In the genomic region with DNA sequence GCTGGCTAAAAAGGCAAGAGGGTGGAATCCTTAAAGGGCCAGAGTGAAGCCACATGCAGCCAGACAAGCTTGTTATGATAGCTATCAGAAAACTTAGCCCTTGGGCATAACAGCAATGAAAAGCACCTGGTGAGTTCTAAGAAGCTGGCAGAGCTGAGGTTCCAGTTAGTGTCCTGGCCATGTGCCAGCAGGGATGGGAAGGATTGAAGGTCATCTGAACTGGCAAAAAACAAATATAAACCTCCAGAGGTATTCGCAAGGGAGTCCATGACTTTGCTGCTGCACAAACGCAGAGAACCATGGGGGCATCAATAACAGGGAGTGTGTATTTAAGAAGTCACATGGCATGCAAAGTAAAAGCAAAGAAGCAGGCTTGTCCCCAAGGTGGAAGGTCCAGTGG, we compare ENCODE assay signal across 28 cellular contexts.
"Had no signal": no experiment of that assay in that cellular context is flagged by ENCODE, and none has a peak within 500 bp of the region (broad histone marks: within the 10 kb centered on the region; RNA-seq: fewer than 3 reads in every experiment).

No MANE protein-coding gene starts in this region.

- H3K27me3 Mint-ChIP-seq: activated CD4-positive, alpha-beta memory T cell treated with anti-CD3 and anti-CD28 coated beads for 36 hours; activated CD4-positive, alpha-beta T cell treated with anti-CD3 and anti-CD28 coated beads for 36 hours; activated CD4-positive, alpha-beta T cell treated with anti-CD3 and anti-CD28 coated beads, Interleukin-2, amount 10 ng/mL, durations not matched to agents 24 days and 14 days; activated CD8-positive, alpha-beta memory T cell treated with anti-CD3 and anti-CD28 coated beads, Interleukin-2, amount 10 ng/mL, durations not matched to agents 7 days and 5 days; activated naive CD4-positive, alpha-beta T cell treated with anti-CD3 and anti-CD28 coated beads, Interleukin-2, amount 10 ng/mL, durations not matched to agents 7 days and 5 days; activated naive CD8-positive, alpha-beta T cell treated with anti-CD3 and anti-CD28 coated beads, Interleukin-2, amount 10 ng/mL, durations not matched to agents 7 days and 5 days had no signal

- ATAC-seq: activated CD4-positive, alpha-beta T cell treated with anti-CD3 and anti-CD28 coated beads for 36 hours; activated CD8-positive, alpha-beta memory T cell treated with anti-CD3 and anti-CD28 coated beads, Interleukin-2, amount 10 ng/mL, durations not matched to agents 7 days and 5 days; activated CD8-positive, alpha-beta T cell treated with anti-CD3 and anti-CD28 coated beads, Interleukin-2, amount 10 ng/mL, durations not matched to agents 7 days and 5 days; activated naive CD4-positive, alpha-beta T cell treated with anti-CD3 and anti-CD28 coated beads, Interleukin-2, amount 50 U/mL, for 72 hours; gastroesophageal sphincter; heart right ventricle had no signal

- H3K36me3 Mint-ChIP-seq: activated CD4-positive, alpha-beta memory T cell treated with anti-CD3 and anti-CD28 coated beads for 36 hours; activated CD8-positive, alpha-beta memory T cell treated with anti-CD3 and anti-CD28 coated beads, Interleukin-2, amount 10 ng/mL, durations not matched to agents 7 days and 5 days; activated naive CD4-positive, alpha-beta T cell treated with anti-CD3 and anti-CD28 coated beads, Interleukin-2, amount 10 ng/mL, durations not matched to agents 7 days and 5 days; activated naive CD8-positive, alpha-beta T cell treated with anti-CD3 and anti-CD28 coated beads, Interleukin-2, amount 10 ng/mL, durations not matched to agents 7 days and 5 days; brain had no signal

- H3K4me3 Mint-ChIP-seq: activated CD4-positive, alpha-beta memory T cell treated with anti-CD3 and anti-CD28 coated beads for 36 hours; activated CD4-positive, alpha-beta T cell treated with anti-CD3 and anti-CD28 coated beads for 36 hours; activated CD4-positive, alpha-beta T cell treated with anti-CD3 and anti-CD28 coated beads, Interleukin-2, amount 10 ng/mL, durations not matched to agents 24 days and 14 days; activated CD8-positive, alpha-beta memory T cell treated with anti-CD3 and anti-CD28 coated beads, Interleukin-2, amount 10 ng/mL, durations not matched to agents 7 days and 5 days; activated CD8-positive, alpha-beta T cell treated with anti-CD3 and anti-CD28 coated beads, Interleukin-2, amount 10 ng/mL, durations not matched to agents 7 days and 5 days; activated naive CD4-positive, alpha-beta T cell treated with anti-CD3 and anti-CD28 coated beads, Interleukin-2, amount 10 ng/mL, durations not matched to agents 7 days and 5 days; activated naive CD8-positive, alpha-beta T cell treated with anti-CD3 and anti-CD28 coated beads, Interleukin-2, amount 10 ng/mL, durations not matched to agents 7 days and 5 days; activated T-helper 1 cell treated with anti-CD3 and anti-CD28 coated beads, Interleukin-12 subunit alpha, Interleukin-12 subunit beta, Interleukin-2, Interleukin-4 antibody, amounts not matched to agents 30 ng/mL and 10 ng/mL and 1 ng/mL, durations not matched to agents 14 hours and 24 hours and 36 hours; brain had no signal

- H3K9me3 Mint-ChIP-seq: activated CD4-positive, alpha-beta T cell treated with anti-CD3 and anti-CD28 coated beads, Interleukin-2, amount 10 ng/mL, durations not matched to agents 24 days and 14 days; activated T-helper 1 cell treated with anti-CD3 and anti-CD28 coated beads, Interleukin-12 subunit alpha, Interleukin-12 subunit beta, Interleukin-2, Interleukin-4 antibody, amounts not matched to agents 30 ng/mL and 10 ng/mL and 1 ng/mL, durations not matched to agents 14 hours and 24 hours and 36 hours had no signal

- H3K27ac ChIP-seq: ascending aorta, epithelial cell of prostate, esophagus squamous epithelium, gastroesophageal sphincter, heart right ventricle had no signal

- H3K27ac Mint-ChIP-seq: activated CD4-positive, alpha-beta memory T cell treated with anti-CD3 and anti-CD28 coated beads for 36 hours; activated CD4-positive, alpha-beta T cell treated with anti-CD3 and anti-CD28 coated beads for 36 hours; activated CD4-positive, alpha-beta T cell treated with anti-CD3 and anti-CD28 coated beads, Interleukin-2, amount 10 ng/mL, durations not matched to agents 24 days and 14 days; activated CD8-positive, alpha-beta memory T cell treated with anti-CD3 and anti-CD28 coated beads, Interleukin-2, amount 10 ng/mL, durations not matched to agents 7 days and 5 days; activated CD8-positive, alpha-beta T cell treated with anti-CD3 and anti-CD28 coated beads, Interleukin-2, amount 10 ng/mL, durations not matched to agents 7 days and 5 days; activated naive CD4-positive, alpha-beta T cell treated with anti-CD3 and anti-CD28 coated beads, Interleukin-2, amount 10 ng/mL, durations not matched to agents 7 days and 5 days; activated naive CD4-positive, alpha-beta T cell treated with anti-CD3 and anti-CD28 coated beads, Interleukin-2, amount 50 U/mL, for 72 hours; activated naive CD8-positive, alpha-beta T cell treated with anti-CD3 and anti-CD28 coated beads, Interleukin-2, amount 10 ng/mL, durations not matched to agents 7 days and 5 days; activated T-helper 1 cell treated with anti-CD3 and anti-CD28 coated beads, Interleukin-12 subunit alpha, Interleukin-12 subunit beta, Interleukin-2, Interleukin-4 antibody, amounts not matched to agents 30 ng/mL and 10 ng/mL and 1 ng/mL, durations not matched to agents 14 hours and 24 hours and 36 hours; activated T-helper 2 cell treated with anti-CD3 and anti-CD28 coated beads, Interferon-gamma antibody, Interleukin-2, Interleukin-4, amounts not matched to agents 10 μg/mL and 5 μg/mL and 100 μg/mL, durations not matched to agents 14 hours and 24 hours and 36 hours; brain had no signal

- DNase-seq: activated CD4-positive, alpha-beta memory T cell treated with anti-CD3 and anti-CD28 coated beads for 36 hours; activated CD4-positive, alpha-beta T cell treated with anti-CD3 and anti-CD28 coated beads for 36 hours; activated CD4-positive, alpha-beta T cell treated with anti-CD3 and anti-CD28 coated beads, Interleukin-2, amount 10 ng/mL, durations not matched to agents 24 days and 14 days; activated CD4-positive, CD25-positive, alpha-beta regulatory T cell; activated CD4-positive, CD25-positive, alpha-beta regulatory T cell treated with anti-CD3 and anti-CD28 coated beads, Interleukin-2, amount 50 U/mL, for 72 hours; activated CD8-positive, alpha-beta memory T cell treated with anti-CD3 and anti-CD28 coated beads, Interleukin-2, amount 10 ng/mL, durations not matched to agents 7 days and 5 days; activated CD8-positive, alpha-beta memory T cell treated with anti-CD3 and anti-CD28 coated beads, Interleukin-2, amount 50 U/mL, for 4 hours; activated CD8-positive, alpha-beta T cell treated with anti-CD3 and anti-CD28 coated beads, Interleukin-2, amount 10 ng/mL, durations not matched to agents 7 days and 5 days; activated effector memory CD4-positive, alpha-beta T cell treated with anti-CD3 and anti-CD28 coated beads, Interleukin-2, amount 50 U/mL, for 16 hours; activated naive CD4-positive, alpha-beta T cell treated with anti-CD3 and anti-CD28 coated beads, Interleukin-2, amount 10 ng/mL, durations not matched to agents 7 days and 5 days; activated naive CD8-positive, alpha-beta T cell treated with anti-CD3 and anti-CD28 coated beads, Interleukin-2, amount 10 ng/mL, durations not matched to agents 7 days and 5 days; activated T-cell treated with anti-CD3 and anti-CD28 coated beads, Interleukin-2, amount 50 U/mL, for 1 hour; activated T-cell treated with anti-CD3 and anti-CD28 coated beads, Interleukin-2, amount 50 U/mL, for 48 hours; cortex of kidney; dermis blood vessel endothelial cell; effector CD4-positive, alpha-beta T cell; esophagus squamous epithelium; foreskin melanocyte; heart right ventricle; hippocampal formation; T-helper 2 cell had no signal

- H3K4me1 Mint-ChIP-seq: activated CD4-positive, alpha-beta T cell treated with anti-CD3 and anti-CD28 coated beads for 36 hours; activated CD4-positive, alpha-beta T cell treated with anti-CD3 and anti-CD28 coated beads, Interleukin-2, amount 10 ng/mL, durations not matched to agents 24 days and 14 days; activated CD8-positive, alpha-beta memory T cell treated with anti-CD3 and anti-CD28 coated beads, Interleukin-2, amount 10 ng/mL, durations not matched to agents 7 days and 5 days; activated naive CD4-positive, alpha-beta T cell treated with anti-CD3 and anti-CD28 coated beads, Interleukin-2, amount 10 ng/mL, durations not matched to agents 7 days and 5 days; activated naive CD8-positive, alpha-beta T cell treated with anti-CD3 and anti-CD28 coated beads, Interleukin-2, amount 10 ng/mL, durations not matched to agents 7 days and 5 days; brain had no signal
